1 cellular context compared by ENCODE assay signal in the genomic region with DNA sequence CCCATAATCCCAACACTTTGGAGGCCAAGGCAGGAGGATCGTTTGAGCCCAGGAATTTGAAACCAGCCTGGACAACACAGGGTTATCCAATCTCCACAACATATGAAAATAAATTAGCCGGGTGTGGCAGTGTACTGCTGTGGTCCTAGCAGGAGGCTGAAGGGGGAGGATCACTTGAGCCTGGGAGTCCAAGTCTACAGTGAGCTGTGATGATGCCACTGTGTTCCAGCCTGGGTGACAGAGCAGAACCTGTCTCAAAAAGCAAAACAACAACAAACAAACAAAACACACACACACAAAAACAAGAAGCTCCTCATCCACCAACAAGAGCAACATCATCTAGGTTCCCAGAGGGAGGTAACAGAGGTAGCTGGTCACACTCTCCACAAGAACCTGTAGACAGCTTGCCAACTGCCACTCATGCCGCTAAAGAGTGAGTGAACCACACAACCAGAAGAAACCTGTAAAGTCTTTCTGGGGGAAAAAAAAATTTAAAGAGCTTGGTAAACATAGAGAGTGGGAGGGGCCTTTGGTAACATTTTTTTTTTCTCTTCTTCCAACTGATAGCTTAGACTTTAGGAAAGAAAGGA.
TF ChIP-seq lines count a peak whose summit lies in the region.

No MANE protein-coding gene starts in this region.

TF ChIP-seq in H1, 55 proteins besides CTCF, POLR2A, EP300 and RAD21:
- TF ChIP-seq RFX5 (IDR thresholded peaks at IDR 0.05; ENCODE audit: borderline replicate concordance, low read depth, low read length) (no peak), CHD2 (IDR thresholded peaks at IDR 0.05; ENCODE audit: low read length) (no peak), CREB1 (IDR thresholded peaks at IDR 0.05) (no peak), SP4 (IDR thresholded peaks at IDR 0.05; ENCODE audit: low read length) (no peak), NRF1 (IDR thresholded peaks at IDR 0.05; ENCODE audit: low read depth, low read length) (no peak)
- TF ChIP-seq, protein P1, sequence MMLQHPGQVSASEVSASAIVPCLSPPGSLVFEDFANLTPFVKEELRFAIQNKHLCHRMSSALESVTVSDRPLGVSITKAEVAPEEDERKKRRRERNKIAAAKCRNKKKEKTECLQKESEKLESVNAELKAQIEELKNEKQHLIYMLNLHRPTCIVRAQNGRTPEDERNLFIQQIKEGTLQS (IDR thresholded peaks at IDR 0.05; ENCODE audit: insufficient read depth, low read depth, low read length): no peak
- TF ChIP-seq, protein P2, sequence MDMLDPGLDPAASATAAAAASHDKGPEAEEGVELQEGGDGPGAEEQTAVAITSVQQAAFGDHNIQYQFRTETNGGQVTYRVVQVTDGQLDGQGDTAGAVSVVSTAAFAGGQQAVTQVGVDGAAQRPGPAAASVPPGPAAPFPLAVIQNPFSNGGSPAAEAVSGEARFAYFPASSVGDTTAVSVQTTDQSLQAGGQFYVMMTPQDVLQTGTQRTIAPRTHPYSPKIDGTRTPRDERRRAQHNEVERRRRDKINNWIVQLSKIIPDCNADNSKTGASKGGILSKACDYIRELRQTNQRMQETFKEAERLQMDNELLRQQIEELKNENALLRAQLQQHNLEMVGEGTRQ (IDR thresholded peaks at IDR 0.05; ENCODE audit: low read length): no peak
